1 cellular context compared by ENCODE assay signal in genomic region chr6:136962661-136963060, GRCh38.
TF ChIP-seq lines count a peak whose summit lies in the region.

No MANE protein-coding gene starts in this region.

TF ChIP-seq in GM23338, 12 proteins besides CTCF, POLR2A, EP300 and RAD21 (continued from another document):
- TF ChIP-seq REST (IDR thresholded peaks at IDR 0.05; ENCODE audit: unreplicated experiment) (no peak), ZNF114 (CRISPR knock-in tag; IDR thresholded peaks at IDR 0.05) (no peak), NANOG (IDR thresholded peaks at IDR 0.05; ENCODE audit: borderline replicate concordance) (no peak), EZH2 (IDR thresholded peaks at IDR 0.05; ENCODE audit: low read depth, unreplicated experiment) (no peak), ETS1 (IDR thresholded peaks at IDR 0.05) (no peak)
